Comparison of ENCODE assay signal across 9 cellular contexts in genomic region chr17:44008205-44008909, GRCh38. TPM values are rescaled to one million over a fixed set of nuclear protein-coding genes. Genes with fewer than 3 reads are reported as not detected.
DNase-seq lines count a peak whose midpoint lies in the region; ATAC-seq and TF ChIP-seq lines count a peak whose summit lies in the region.
"Had no signal": no experiment of that assay in that cellular context is flagged by ENCODE, and none has a peak within 500 bp of the region (broad histone marks: within the 10 kb centered on the region; RNA-seq: fewer than 3 reads in every experiment).

No MANE protein-coding gene starts in this region.

- peaks cover 0 to 1% of the 10 kb centered on the region in 2 donors for H3K27me3 Mint-ChIP-seq in CD4-positive, alpha-beta memory T cell
- H3K27me3 Mint-ChIP-seq in IgD-negative memory B cell (peaks cover 16% of the 10 kb centered on the region), MCF 10A (ENCODE audit: insufficient read depth, unreplicated experiment) (no peaks in the 10 kb centered on the region), nephron (ENCODE audit: low read depth) (peaks cover 49% of the 10 kb centered on the region)

- H3K36me3 ChIP-seq in CD4-positive, alpha-beta memory T cell (ENCODE audit: insufficient read depth, low read length) = no peaks in the 10 kb centered on the region

- intact Hi-C loops in CD4-positive, alpha-beta memory T cell (cut with micrococcal nuclease) = loop anchor here (5.0 kb wide), 1 partner anchor 209 kb away; the partner anchor contains the start of gene UBTF
- intact Hi-C loops in MCF 10A (cut with micrococcal nuclease) = no loop called here

- POLR2A ChIA-PET in CD4-positive, alpha-beta memory T cell (lab: Charles Lee; ENCODE audit: partially characterized antibody) = interaction anchor here (0.5 to 1.6 kb wide), 7 partner anchors 17 to 1152 kb away, joined by 3 to 6 read pairs (median 3); partner anchors contain the start of genes DHX8 and HDAC5
- POLR2A ChIA-PET in MCF 10A (lab: Yijun Ruan, JAX) = interaction anchor here (0.6 kb wide), 2 partner anchors 62 to 85 kb away, joined by 3 read pairs; no protein-coding TSS in a partner anchor

- H3K36me3 Mint-ChIP-seq in CD4-positive, alpha-beta memory T cell = peaks cover 15 to 17% of the 10 kb centered on the region in 2 donors
- H3K36me3 Mint-ChIP-seq in IgD-negative memory B cell (peaks cover 7% of the 10 kb centered on the region), MCF 10A (ENCODE audit: insufficient read depth, unreplicated experiment) (peaks cover 24% of the 10 kb centered on the region), nephron (ENCODE audit: low read depth) (peaks cover 12% of the 10 kb centered on the region)

- H3K27ac ChIP-seq in CD4-positive, alpha-beta memory T cell (ENCODE audit: low read depth, low read length) = no peak overlapping the region
- H3K27ac ChIP-seq: PC-9 had no signal

- DNase-seq in CD4-positive, alpha-beta memory T cell = no peak
- DNase-seq in MCF 10A (ENCODE audit: unreplicated experiment) = no peak
- DNase-seq in NCI-H2081 treated with DMSO at 0.1 percent for 48 hours (lab: John Stamatoyannopoulos, UW) = no peak
- DNase-seq in epidermal melanocyte (ENCODE audit: insufficient read length, low spot score) = no peak
- DNase-seq: PC-9 had no signal

- H3K9me3 Mint-ChIP-seq in CD4-positive, alpha-beta memory T cell = no peaks in the 10 kb centered on the region
- peaks cover 0 to 4% (median 0%) of the 10 kb centered on the region in 3 donors for H3K9me3 Mint-ChIP-seq in IgD-negative memory B cell
- no peaks in the 10 kb centered on the region for H3K9me3 Mint-ChIP-seq in MCF 10A (ENCODE audit: unreplicated experiment)
- H3K9me3 Mint-ChIP-seq in nephron = no peaks in the 10 kb centered on the region

- no TSS peak for BruUV-seq in MCF 10A (replicated peaks; lab: Mats Ljungman, UMichigan)

- peak overlapping the region; percentile 86 to 97 (median 90) for H3K4me3 Mint-ChIP-seq in CD4-positive, alpha-beta memory T cell
- H3K4me3 Mint-ChIP-seq in IgD-negative memory B cell (peak overlapping the region; percentile 87 to 98 (median 92)), MCF 10A (ENCODE audit: unreplicated experiment) (peak overlapping the region; percentile 85), nephron (peak overlapping the region; percentile 90 to 91 (median 91))

- CTCF ChIA-PET in CD4-positive, alpha-beta memory T cell (lab: Charles Lee; ENCODE audit: partially characterized antibody) = interaction anchor here (2.8 kb wide), 1 partner anchor 65 kb away, joined by 8 read pairs; no protein-coding TSS in a partner anchor
- CTCF ChIA-PET in MCF 10A (lab: Yijun Ruan, JAX) = interaction anchor here (0.5 to 1.9 kb wide), 9 partner anchors 9 to 1283 kb away, joined by 3 to 9 read pairs (median 4); no protein-coding TSS in a partner anchor

- no peak for ATAC-seq in GM19397 (IDR thresholded peaks at IDR 0.05; ENCODE audit: unreplicated experiment)
- no peak for ATAC-seq in HG03469 (IDR thresholded peaks at IDR 0.05; ENCODE audit: unreplicated experiment)

- no peaks in the 10 kb centered on the region for H3K27me3 ChIP-seq in CD4-positive, alpha-beta memory T cell (ENCODE audit: insufficient read depth, low read length)

- H3K27ac Mint-ChIP-seq in CD4-positive, alpha-beta memory T cell = peak overlapping the region; percentile 3 to 87 (median 74)
- H3K27ac Mint-ChIP-seq in IgD-negative memory B cell (peak overlapping the region in 2 of 3 donors; percentile 39 to 78), MCF 10A (ENCODE audit: low read depth, unreplicated experiment) (peak overlapping the region; percentile 91), nephron (peak overlapping the region in 2 of 3 experiments; percentile 39 to 47)

- no peak for TF ChIP-seq CTCF in MCF 10A (IDR thresholded peaks at IDR 0.05; ENCODE audit: unreplicated experiment)
- TF ChIP-seq CTCF in nephron (IDR thresholded peaks at IDR 0.05; ENCODE audit: unreplicated experiment in 3 of 3) = no peak

- H3K4me3 ChIP-seq in CD4-positive, alpha-beta memory T cell (ENCODE audit: low read length in 2 of 2) = no peak overlapping the region
- H3K4me3 ChIP-seq: PC-9 had no signal

- H3K4me1 Mint-ChIP-seq in CD4-positive, alpha-beta memory T cell = peaks cover 8 to 34% (median 22%) of the 10 kb centered on the region in 4 donors
- H3K4me1 Mint-ChIP-seq in IgD-negative memory B cell = peaks cover 4 to 13% (median 10%) of the 10 kb centered on the region in 3 donors
- peaks cover 8% of the 10 kb centered on the region for H3K4me1 Mint-ChIP-seq in MCF 10A (ENCODE audit: insufficient read depth, unreplicated experiment)
- H3K4me1 Mint-ChIP-seq in nephron = peaks cover 24% of the 10 kb centered on the region

- H3K4me1 ChIP-seq in CD4-positive, alpha-beta memory T cell (ENCODE audit: insufficient read depth, low read length) = peaks cover 39% of the 10 kb centered on the region

- no peaks in the 10 kb centered on the region for H3K9me3 ChIP-seq in CD4-positive, alpha-beta memory T cell (ENCODE audit: control insufficient read depth in 1 of 2, low read length in 2 of 2)

RNA-seq across cellular contexts. Expression of gene NAGS, which starts 3.9 kb away (rescaled TPM):
- total RNA-seq in CD4-positive, alpha-beta memory T cell = 1 to 10 TPM; 2.7 to 3.2 TPM
- 1 to 10 TPM in 1 of 2 donors, under 1 TPM in 1; 0.45 to 1.7 TPM for polyA plus RNA-seq in CD4-positive, alpha-beta memory T cell
- 0.64 TPM for polyA plus RNA-seq in IgD-negative memory B cell
- total RNA-seq in MCF 10A (2022) = 0.88 and 1.6 TPM in 2 replicates

RNA-seq across cellular contexts. Expression of gene TMEM101, which starts 6.4 kb away (rescaled TPM):
- total RNA-seq in CD4-positive, alpha-beta memory T cell = 10 to 100 TPM; 27.3 to 30.0 TPM
- polyA plus RNA-seq in CD4-positive, alpha-beta memory T cell = 10 to 100 TPM; 22.7 to 33.6 TPM
- 24.6 TPM for polyA plus RNA-seq in IgD-negative memory B cell
- 25.6 and 26.1 TPM in 2 replicates for total RNA-seq in MCF 10A (2022)

RNA-seq across cellular contexts. Expression of gene PYY, which starts 54.6 kb away (rescaled TPM):
- not detected for total RNA-seq in CD4-positive, alpha-beta memory T cell
- not detected for polyA plus RNA-seq in CD4-positive, alpha-beta memory T cell
- not detected for polyA plus RNA-seq in IgD-negative memory B cell
- total RNA-seq in MCF 10A (2022) = not detected in 2 replicates
- total RNA-seq: PC-9 had no signal

RNA-seq across cellular contexts. Expression of gene LSM12, which starts 58.1 kb away (rescaled TPM):
- 10 to 100 TPM; 35.3 to 37.4 TPM for total RNA-seq in CD4-positive, alpha-beta memory T cell
- polyA plus RNA-seq in CD4-positive, alpha-beta memory T cell = 10 to 100 TPM; 55.6 to 74.0 TPM
- 73.4 TPM for polyA plus RNA-seq in IgD-negative memory B cell
- total RNA-seq in MCF 10A (2022) = 87.9 and 101 TPM in 2 replicates
